Comparison of ENCODE assay signal across 8 cellular contexts in the genomic region with DNA sequence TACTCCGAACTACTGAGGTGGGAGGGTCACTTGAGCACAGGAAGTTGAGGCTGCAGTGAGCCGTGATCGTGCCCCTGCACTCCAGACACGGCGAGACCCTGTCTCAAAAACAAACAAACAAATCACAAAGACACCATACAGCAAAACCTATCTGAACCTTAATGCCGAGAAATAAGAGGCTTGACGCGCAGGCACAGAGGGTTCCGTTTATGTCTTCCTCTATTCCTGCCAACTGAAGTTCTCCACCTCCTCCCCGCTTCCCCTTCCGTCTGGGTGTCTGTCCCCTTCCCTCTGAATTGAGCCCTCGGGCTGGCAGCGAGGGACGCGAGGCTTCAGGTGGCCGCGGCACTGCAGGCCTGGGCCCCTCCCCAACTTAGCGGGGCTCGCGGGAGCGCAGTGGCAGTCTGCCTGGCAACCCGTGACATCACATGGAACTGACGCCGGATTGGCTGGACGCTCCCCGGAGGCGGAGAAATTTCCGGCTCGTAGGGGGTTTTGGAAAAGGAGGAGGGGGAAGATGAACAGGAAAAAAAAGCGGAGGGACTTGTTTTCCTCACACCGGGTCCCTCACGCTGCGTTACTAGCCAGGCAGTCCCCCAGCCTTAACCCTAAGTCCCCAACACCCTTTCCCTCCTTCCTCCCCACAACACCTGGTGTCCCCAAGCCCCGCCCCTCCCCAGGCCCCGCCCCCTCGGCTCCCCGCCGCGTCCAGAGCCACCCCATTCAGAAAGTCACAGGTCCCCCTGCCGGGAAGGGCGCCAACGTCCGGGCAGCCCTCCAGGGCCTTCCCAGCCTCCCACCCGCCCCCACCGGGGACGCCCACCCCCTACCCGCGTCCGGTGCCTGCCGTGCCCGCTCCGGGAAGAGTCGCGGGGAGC. TPM values are rescaled to one million over a fixed set of nuclear protein-coding genes. Genes with fewer than 3 reads are reported as not detected.
A peak's percentile ranks its signal among the peaks of the same experiment; 100 is the strongest.
DNase-seq lines count a peak whose midpoint lies in the region; ATAC-seq lines count a peak whose summit lies in the region.

No MANE protein-coding gene starts in this region.

- ATAC-seq in CD4-positive, CD25-positive, alpha-beta regulatory T cell (ENCODE audit: low read depth in 2 of 2), result peak; percentile 88 to 92
- ATAC-seq in GM19463 (IDR thresholded peaks at IDR 0.05; ENCODE audit: unreplicated experiment), result peak; percentile 71

- H3K27me3 Mint-ChIP-seq in CD4-positive, CD25-positive, alpha-beta regulatory T cell, result peaks cover 34% of the 10 kb centered on the region

- no peaks in the 10 kb centered on the region for H3K36me3 Mint-ChIP-seq in CD4-positive, CD25-positive, alpha-beta regulatory T cell

- H3K9me3 Mint-ChIP-seq in CD4-positive, CD25-positive, alpha-beta regulatory T cell, result peaks cover 0 to 4% (median 0%) of the 10 kb centered on the region in 7 donors

- H3K9me3 ChIP-seq in CD4-positive, CD25-positive, alpha-beta regulatory T cell (ENCODE audit: control insufficient read depth in 2 of 2, low read length in 2 of 2), result no peaks in the 10 kb centered on the region

- peaks cover 0 to 23% (median 7%) of the 10 kb centered on the region in 4 donors for H3K4me1 Mint-ChIP-seq in CD4-positive, CD25-positive, alpha-beta regulatory T cell

- H3K36me3 ChIP-seq in CD4-positive, CD25-positive, alpha-beta regulatory T cell (ENCODE audit: control insufficient read depth, insufficient read depth, low read length), result no peaks in the 10 kb centered on the region

- H3K4me1 ChIP-seq in CD4-positive, CD25-positive, alpha-beta regulatory T cell (ENCODE audit: control insufficient read depth, insufficient read depth, low read length, poor library complexity, severe bottlenecking), result peaks cover 11% of the 10 kb centered on the region

- peak overlapping the region; percentile 93 to 96 (median 94) for H3K4me3 Mint-ChIP-seq in CD4-positive, CD25-positive, alpha-beta regulatory T cell

- H3K27ac ChIP-seq in CD4-positive, CD25-positive, alpha-beta regulatory T cell (ENCODE audit: insufficient read depth, low read length, poor library complexity, severe bottlenecking), result peak overlapping the region; percentile 65

- H3K4me3 ChIP-seq in CD4-positive, CD25-positive, alpha-beta regulatory T cell (ENCODE audit: low read depth, low read length), result peak overlapping the region; percentile 85

- peak overlapping the region in 2 of 3 donors; percentile 81 to 89 for H3K27ac Mint-ChIP-seq in CD4-positive, CD25-positive, alpha-beta regulatory T cell

- no peaks in the 10 kb centered on the region for H3K27me3 ChIP-seq in CD4-positive, CD25-positive, alpha-beta regulatory T cell (ENCODE audit: control insufficient read depth, insufficient read depth, low read length)

- DNase-seq in CD4-positive, CD25-positive, alpha-beta regulatory T cell, result peak; percentile 81 to 87 (median 82)
- DNase-seq in HS-27A (ENCODE audit: low read depth), result peak; percentile 29
- DNase-seq in NOMO-1 (lab: John Stamatoyannopoulos, UW; ENCODE audit: unreplicated experiment in 2 of 2), result peak; percentile 77 to 82
- DNase-seq in activated CD8-positive, alpha-beta memory T cell treated with anti-CD3 and anti-CD28 coated beads, Interleukin-2, amount 50 U/mL, for 24 hours (ENCODE audit: extremely low read depth), result peak; percentile 70
- DNase-seq in epidermal melanocyte (ENCODE audit: insufficient read length, low spot score), result peak; percentile 87
- peak; percentile 82 for DNase-seq in midbrain (lab: John Stamatoyannopoulos, UW)
- peak; percentile 85 for DNase-seq in stimulated activated CD8-positive, alpha-beta memory T cell treated with anti-CD3 and anti-CD28 coated beads, Interleukin-15, amount 100 ng/mL, for 24 hours (ENCODE audit: low read depth)

RNA-seq across cellular contexts. Expression of gene MYBPC2, which starts 1.1 kb away (rescaled TPM):
- 0.49 TPM for total RNA-seq in CD4-positive, CD25-positive, alpha-beta regulatory T cell
- polyA plus RNA-seq in CD4-positive, CD25-positive, alpha-beta regulatory T cell, result under 1 TPM in 1 of 4 donors, not detected in 3; 0.23 TPM

RNA-seq across cellular contexts. Expression of gene SPIB, which starts 12.8 kb away (rescaled TPM):
- not detected for total RNA-seq in CD4-positive, CD25-positive, alpha-beta regulatory T cell
- under 1 TPM in 2 of 4 donors, not detected in 2; 0.10 to 0.38 TPM for polyA plus RNA-seq in CD4-positive, CD25-positive, alpha-beta regulatory T cell

RNA-seq across cellular contexts. Expression of gene EMC10, which starts 44.7 kb away (rescaled TPM):
- 83.7 TPM for total RNA-seq in CD4-positive, CD25-positive, alpha-beta regulatory T cell
- 10 to 100 TPM in 1 of 4 donors, 1 to 10 TPM in 3; 8.0 to 12.7 (median 9.3) TPM for polyA plus RNA-seq in CD4-positive, CD25-positive, alpha-beta regulatory T cell

RNA-seq across cellular contexts. Expression of gene GARIN5A, which starts 45.1 kb away (rescaled TPM):
- total RNA-seq in CD4-positive, CD25-positive, alpha-beta regulatory T cell, result 0.64 TPM
- polyA plus RNA-seq in CD4-positive, CD25-positive, alpha-beta regulatory T cell, result under 1 TPM in 2 of 4 donors, not detected in 2; 0.39 to 0.83 TPM

RNA-seq across cellular contexts. Expression of gene POLD1, which starts 47.4 kb away (rescaled TPM):
- total RNA-seq in CD4-positive, CD25-positive, alpha-beta regulatory T cell, result 28.1 TPM
- 10 to 100 TPM; 19.3 to 23.5 (median 21.3) TPM for polyA plus RNA-seq in CD4-positive, CD25-positive, alpha-beta regulatory T cell

Comparison
In these comparisons a context has a peak if more than half of its experiments do, and no peak if none do; other contexts are left out.
1. Peak in every context shown above with its lines: DNase-seq, ATAC-seq, H3K4me3 ChIP-seq and H3K27ac ChIP-seq.
2. DNase-seq: peak in every context shown above with its lines; median percentile 87 in epidermal melanocyte; 85 in stimulated activated CD8-positive, alpha-beta memory T cell treated with anti-CD3 and anti-CD28 coated beads, Interleukin-15, amount 100 ng/mL, for 24 hours; 82 in CD4-positive, CD25-positive, alpha-beta regulatory T cell; 82 in midbrain; 80 in NOMO-1; 70 in activated CD8-positive, alpha-beta memory T cell treated with anti-CD3 and anti-CD28 coated beads, Interleukin-2, amount 50 U/mL, for 24 hours; 29 in HS-27A.